In the genomic region with DNA sequence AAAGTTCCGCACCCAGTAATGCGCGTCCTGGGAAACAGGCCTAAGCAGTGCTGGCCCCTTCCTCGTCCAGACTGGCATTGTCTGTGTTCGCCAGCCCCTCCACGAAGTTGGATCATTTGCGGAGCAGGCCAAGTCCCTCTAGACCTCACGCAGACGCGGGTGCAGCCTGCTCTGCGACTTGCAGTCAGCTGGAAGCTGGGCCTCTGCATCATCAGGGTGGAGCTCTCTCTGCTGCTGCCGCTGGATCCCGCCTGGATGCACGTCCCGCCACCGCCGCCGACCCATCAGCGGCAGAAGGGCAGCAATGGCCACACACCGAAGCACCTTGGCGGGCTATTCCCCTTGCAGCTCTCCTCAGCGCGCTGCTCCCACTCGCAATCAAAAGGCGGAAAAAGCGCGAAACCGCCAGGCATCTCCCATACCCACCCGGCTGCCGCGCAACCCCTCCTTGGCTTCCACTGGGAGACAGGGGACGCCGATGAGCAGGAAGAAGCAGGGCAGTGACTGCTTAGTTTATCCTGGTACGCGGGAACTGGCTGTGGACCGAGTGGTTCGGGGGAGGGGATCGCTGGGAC, we compare ENCODE assay signal across 10 cellular contexts. TPM values are rescaled to one million over a fixed set of nuclear protein-coding genes. Genes with fewer than 3 reads are reported as not detected.
DNase-seq lines count a peak whose midpoint lies in the region; ATAC-seq and TF ChIP-seq lines count a peak whose summit lies in the region.
"Had no signal": no experiment of that assay in that cellular context is flagged by ENCODE, and none has a peak within 500 bp of the region (broad histone marks: within the 10 kb centered on the region; RNA-seq: fewer than 3 reads in every experiment).

No MANE protein-coding gene starts in this region.

- intact Hi-C loops in Right ventricle myocardium inferior (cut with DNase I), result no loop called here
- intact Hi-C loops in cardiac septum (cut with DNase I), result no loop called here
- intact Hi-C loops in colonic mucosa (cut with DNase I), result no loop called here
- intact Hi-C loops in left colon (cut with DNase I, micrococcal nuclease), result no loop called here

- ATAC-seq in Right ventricle myocardium inferior (peak; percentile 75), left colon (peak; percentile 48), GM19463 (IDR thresholded peaks at IDR 0.05; ENCODE audit: unreplicated experiment) (no peak), GM18502 (IDR thresholded peaks at IDR 0.05; ENCODE audit: poor library complexity, unreplicated experiment) (no peak), HG03025 (IDR thresholded peaks at IDR 0.05; ENCODE audit: low FRiP score, unreplicated experiment) (no peak)

- H3K9me3 ChIP-seq in colonic mucosa, result no peaks in the 10 kb centered on the region

- H3K4me1 ChIP-seq in colonic mucosa, result no peaks in the 10 kb centered on the region

- peak overlapping the region; percentile 30 for H3K4me3 ChIP-seq in colonic mucosa

- H3K36me3 ChIP-seq in colonic mucosa, result no peaks in the 10 kb centered on the region

- no peak overlapping the region for H3K9ac ChIP-seq in colonic mucosa (ENCODE audit: low read depth in 2 of 2, low read length in 2 of 2)
- H3K9ac ChIP-seq: KMS-11 had no signal

- no peaks in the 10 kb centered on the region for H3K27me3 ChIP-seq in colonic mucosa

- H3K27ac ChIP-seq in colonic mucosa, result no peak overlapping the region
- H3K27ac ChIP-seq: KMS-11 had no signal

- TF ChIP-seq CTCF in colonic mucosa (IDR thresholded peaks at IDR 0.05), result no peak

- peak; percentile 70 for DNase-seq in Right ventricle myocardium inferior (ENCODE audit: missing footprints)
- DNase-seq in cardiac septum (ENCODE audit: low spot score), result no peak
- peak; percentile 41 for DNase-seq in colonic mucosa
- DNase-seq in left colon, result no peak
- DNase-seq in NCI-H2029 (lab: John Stamatoyannopoulos, UW), result no peak
- DNase-seq: CD4-positive, CD25-positive, alpha-beta regulatory T cell had no signal

RNA-seq across cellular contexts. Expression of a gene that starts 34.1 kb away (rescaled TPM):
- not detected for total RNA-seq in Right ventricle myocardium inferior
- not detected for total RNA-seq in cardiac septum
- total RNA-seq in colonic mucosa, result 1 to 10 TPM in 1 of 2 donors, under 1 TPM in 1; 0.72 to 1.6 TPM
- under 1 TPM; 0.25 to 0.34 TPM for total RNA-seq in left colon
- total RNA-seq: CD4-positive, CD25-positive, alpha-beta regulatory T cell had no signal

Comparison
In these comparisons a context has a peak if more than half of its experiments do, and no peak if none do; other contexts are left out.
1. DNase-seq: peak in Right ventricle myocardium inferior (single experiment) and colonic mucosa (single experiment); none in cardiac septum (single experiment), left colon (0 of 2) and NCI-H2029 (single experiment).
2. ATAC-seq: peak in Right ventricle myocardium inferior (single experiment) and left colon (single experiment); none in GM19463 (single experiment), GM18502 (single experiment) and HG03025 (single experiment).